In genomic region chr9:22107646-22108045, GRCh38 we compare ENCODE assay signal across 15 cellular contexts.
"Had no signal": no experiment of that assay in that cellular context is flagged by ENCODE, and none has a peak within 500 bp of the region (broad histone marks: within the 10 kb centered on the region; RNA-seq: fewer than 3 reads in every experiment).

No MANE protein-coding gene starts in this region.

- H3K27ac Mint-ChIP-seq: activated naive CD8-positive, alpha-beta T cell treated with anti-CD3 and anti-CD28 coated beads, Interleukin-2, amount 50 U/mL, for 24 hours; activated T-helper 17 cell treated with anti-CD3 and anti-CD28 coated beads, Interleukin-2, amount 50 U/mL, for 72 hours; naive thymus-derived CD8-positive, alpha-beta T cell; stimulated activated naive B cell treated with anti-CD40 and anti-IgM and Interleukin-4, amounts not matched to agents 10 μg/mL and 1 μg/mL and 100 μg/mL, for 72 hours had no signal

- H3K9me3 ChIP-seq: ascending aorta, mucosa of descending colon, thyroid gland had no signal

- H3K36me3 Mint-ChIP-seq: stimulated activated naive B cell treated with anti-CD40 and anti-IgM and Interleukin-4, amounts not matched to agents 10 μg/mL and 1 μg/mL and 100 μg/mL, for 72 hours had no signal

- H3K4me3 Mint-ChIP-seq: activated naive CD8-positive, alpha-beta T cell treated with anti-CD3 and anti-CD28 coated beads, Interleukin-2, amount 50 U/mL, for 24 hours; activated T-helper 17 cell treated with anti-CD3 and anti-CD28 coated beads, Interleukin-2, amount 50 U/mL, for 72 hours; naive thymus-derived CD8-positive, alpha-beta T cell; stimulated activated naive B cell treated with anti-CD40 and anti-IgM and Interleukin-4, amounts not matched to agents 10 μg/mL and 1 μg/mL and 100 μg/mL, for 72 hours had no signal

- H3K36me3 ChIP-seq: ascending aorta, thyroid gland had no signal

- H3K27me3 ChIP-seq: ascending aorta, thyroid gland had no signal

- ATAC-seq: activated naive CD8-positive, alpha-beta T cell treated with anti-CD3 and anti-CD28 coated beads, Interleukin-2, amount 50 U/mL, for 24 hours; activated T-helper 17 cell treated with anti-CD3 and anti-CD28 coated beads, Interleukin-2, amount 50 U/mL, for 72 hours; mucosa of descending colon; naive thymus-derived CD8-positive, alpha-beta T cell; stimulated activated naive B cell treated with anti-CD40 and anti-IgM and Interleukin-4, amounts not matched to agents 10 μg/mL and 1 μg/mL and 100 μg/mL, for 72 hours had no signal

- H3K27ac ChIP-seq: ascending aorta, dorsolateral prefrontal cortex, thyroid gland had no signal

- H3K9me3 Mint-ChIP-seq: activated naive CD8-positive, alpha-beta T cell treated with anti-CD3 and anti-CD28 coated beads, Interleukin-2, amount 50 U/mL, for 24 hours; activated T-helper 17 cell treated with anti-CD3 and anti-CD28 coated beads, Interleukin-2, amount 50 U/mL, for 72 hours; naive thymus-derived CD8-positive, alpha-beta T cell; stimulated activated naive B cell treated with anti-CD40 and anti-IgM and Interleukin-4, amounts not matched to agents 10 μg/mL and 1 μg/mL and 100 μg/mL, for 72 hours had no signal

- H3K4me3 ChIP-seq: ascending aorta, dorsolateral prefrontal cortex, mucosa of descending colon, thyroid gland had no signal

- DNase-seq: activated CD4-positive, CD25-positive, alpha-beta regulatory T cell treated with anti-CD3 and anti-CD28 coated beads, Interleukin-2, amount 50 U/mL, for 72 hours; activated naive CD4-positive, alpha-beta T cell treated with Interleukin-2 at 50 U/mL for 16 hours; activated naive CD8-positive, alpha-beta T cell treated with anti-CD3 and anti-CD28 coated beads, Interleukin-2, amount 50 U/mL, for 24 hours; dorsolateral prefrontal cortex; hippocampal formation; mucosa of descending colon; naive thymus-derived CD8-positive, alpha-beta T cell; retina; stimulated activated CD4-positive, alpha-beta T cell treated with anti-CD3 and anti-CD28 coated beads, Interleukin-15, amount 100 ng/mL, for 24 hours; stimulated activated CD4-positive, alpha-beta T cell treated with anti-CD3 and anti-CD28 coated beads, Interleukin-4, amount 100 ng/mL, for 1 hour; stimulated activated naive B cell treated with anti-CD40 and anti-IgM and Interleukin-4, amounts not matched to agents 10 μg/mL and 1 μg/mL and 100 μg/mL, for 72 hours; T1000; thyroid gland had no signal

- H3K4me1 ChIP-seq: thyroid gland had no signal
